Comparison of ENCODE assay signal across 14 cellular contexts in the genomic region with DNA sequence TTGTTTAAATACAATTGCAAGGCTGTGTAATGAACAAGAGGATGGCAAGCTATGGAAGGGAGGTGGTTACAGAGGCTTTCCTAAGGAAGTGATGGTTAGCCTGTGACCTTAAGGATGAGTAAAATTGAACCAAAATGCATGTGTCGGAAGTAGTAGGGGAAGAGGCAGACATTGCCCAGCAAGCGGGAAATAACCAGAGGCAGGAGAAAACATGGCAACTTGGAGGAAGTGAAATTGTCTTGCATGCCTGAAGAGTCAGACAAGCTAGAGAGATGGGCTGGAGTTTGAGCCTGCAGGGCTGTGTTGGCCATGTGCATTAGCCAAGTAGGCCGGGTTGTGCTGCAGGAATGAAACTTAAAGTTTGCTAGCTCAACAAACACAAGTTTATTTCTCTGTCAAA.
DNase-seq lines count a peak whose midpoint lies in the region; ATAC-seq, FAIRE-seq and TF ChIP-seq lines count a peak whose summit lies in the region.
"Had no signal": no experiment of that assay in that cellular context is flagged by ENCODE, and none has a peak within 500 bp of the region (broad histone marks: within the 10 kb centered on the region; RNA-seq: fewer than 3 reads in every experiment).

No MANE protein-coding gene starts in this region.

- TF ChIP-seq CTCF in bronchial epithelial cell (IDR thresholded peaks at IDR 0.05; ENCODE audit: insufficient read depth, low read length, severe bottlenecking) = no peak

- H3K27me3 ChIP-seq in bronchial epithelial cell (ENCODE audit: control insufficient read depth, insufficient read depth, low read length) (no peaks in the 10 kb centered on the region), small intestine (ENCODE audit: control insufficient read depth in 2 of 2, insufficient read depth in 2 of 2, low read length in 2 of 2) (no peaks in the 10 kb centered on the region)

- H3K4me3 ChIP-seq in bronchial epithelial cell (ENCODE audit: low read depth, low read length) (no peak overlapping the region), small intestine (ENCODE audit: low read depth in 1 of 2, low read length in 2 of 2) (no peak overlapping the region)
- H3K4me3 ChIP-seq: K562 had no signal

- H3K9me3 ChIP-seq in small intestine (ENCODE audit: control insufficient read depth, low read depth) = no peaks in the 10 kb centered on the region

- no peaks in the 10 kb centered on the region for H3K4me1 ChIP-seq in small intestine (ENCODE audit: control insufficient read depth in 2 of 2, insufficient read depth in 1 of 2, low read depth in 1 of 2, low read length in 1 of 2)

- ATAC-seq in GM18868 (IDR thresholded peaks at IDR 0.05; ENCODE audit: unreplicated experiment) (peak; percentile 79), GM21529 (IDR thresholded peaks at IDR 0.05; ENCODE audit: unreplicated experiment) (peak; percentile 88), HG03103 (IDR thresholded peaks at IDR 0.05; ENCODE audit: low read depth, unreplicated experiment) (peak; percentile 86)
- ATAC-seq: effector memory CD8-positive, alpha-beta T cell; K562 had no signal

- in situ Hi-C loops in G401 (cut with HindIII; ENCODE audit: low sequenced_read_pairs) = no loop called here

- FAIRE-seq in bronchial epithelial cell (lab: Jason Lieb, UNC) = peak; percentile 64
- FAIRE-seq in small intestine (lab: Jason Lieb, UNC) = no peak
- FAIRE-seq: K562, urothelium cell line had no signal

- no peak overlapping the region for H3K27ac ChIP-seq in small intestine (ENCODE audit: low read depth in 1 of 2, low read length in 1 of 2)

- intact Hi-C loops in cardiac septum (cut with DNase I) = no loop called here

- WGBS in small intestine, 3 donors = 81 to 91% (median 89%) methylated on average over 3 of the region's 3 CpGs

- DNase-seq in bronchial epithelial cell (ENCODE audit: low read depth) (no peak), small intestine (no peak), SIG-M5 treated with dmso at 0.1 percent for 504 hours (lab: John Stamatoyannopoulos, UW; ENCODE audit: unreplicated experiment) (no peak), G401 (ENCODE audit: low spot score) (no peak), cardiac septum (ENCODE audit: low spot score) (no peak)
- DNase-seq: activated CD4-positive, alpha-beta memory T cell treated with anti-CD3 and anti-CD28 coated beads for 36 hours; effector memory CD8-positive, alpha-beta T cell; hippocampal formation; SHP77 treated with DMSO at 0.1 percent for 48 hours had no signal

- no peaks in the 10 kb centered on the region for H3K36me3 ChIP-seq in bronchial epithelial cell (ENCODE audit: control insufficient read depth, insufficient read depth, low read length)
- no peaks in the 10 kb centered on the region for H3K36me3 ChIP-seq in small intestine (ENCODE audit: control insufficient read depth in 2 of 2, insufficient read depth in 2 of 2, low read length in 2 of 2)
